Comparison of ENCODE assay signal across 8 cellular contexts in genomic region chr2:9139491-9140443, GRCh38.
A peak's percentile ranks its signal among the peaks of the same experiment; 100 is the strongest.
DNase-seq lines count a peak whose midpoint lies in the region; ATAC-seq and TF ChIP-seq lines count a peak whose summit lies in the region.

No MANE protein-coding gene starts in this region.

- ATAC-seq in heart left ventricle, result peak in 3 of 4 donors; percentile 34 to 54 (median 35)
- no peak for ATAC-seq in GM18907 (IDR thresholded peaks at IDR 0.05; ENCODE audit: unreplicated experiment)

- DNase-seq in 8988T (peak; percentile 65), M059J (ENCODE audit: low read depth) (peak; percentile 44), SK-N-DZ (ENCODE audit: low spot score) (peak; percentile 78), heart left ventricle (peak; percentile 68 to 87 (median 75)), retina (peak; percentile 88)
- peak; percentile 25 for DNase-seq in activated naive CD8-positive, alpha-beta T cell treated with anti-CD3 and anti-CD28 coated beads, Interleukin-2, amount 50 U/mL, for 16 hours (ENCODE audit: low read depth, low spot score)

- no peaks in the 10 kb centered on the region for H3K36me3 ChIP-seq in heart left ventricle

- H3K27ac ChIP-seq in heart left ventricle, result no peak overlapping the region

- peaks cover 0 to 4% (median 0%) of the 10 kb centered on the region in 9 donors for H3K27me3 ChIP-seq in heart left ventricle

- WGBS in heart left ventricle, 4 donors, result 35 to 39% (median 37%) methylated on average over 18 to 19 of the region's 19 CpGs

- TF ChIP-seq CTCF in GM12875 (IDR thresholded peaks at IDR 0.05; ENCODE audit: borderline replicate concordance, insufficient read depth, low read depth, low read length) (peak; percentile 89), heart left ventricle (IDR thresholded peaks at IDR 0.05) (peak; percentile 62 to 84 (median 74))

- no peaks in the 10 kb centered on the region for H3K9me3 ChIP-seq in heart left ventricle

- H3K4me1 ChIP-seq in heart left ventricle, result peaks cover 0 to 16% (median 10%) of the 10 kb centered on the region in 12 donors

- intact Hi-C loops in heart left ventricle (cut with DNase I), result loop anchor here (2.0 to 10.0 kb wide), 13 partner anchors 53 to 333 kb away; partner anchors contain the start of genes ASAP2 (in 3 of the 10), CPSF3 (in 3 of the 10), ITGB1BP1 (in 3 of the 10) and IAH1 (in 1 of the 10)

- H3K4me3 ChIP-seq in GM12875 (ENCODE audit: low read depth, low read length) (no peak overlapping the region), heart left ventricle (no peak overlapping the region)

- TF ChIP-seq POLR2A in heart left ventricle (IDR thresholded peaks at IDR 0.05), result no peak

Comparison
In these comparisons a context has a peak if more than half of its experiments do, and no peak if none do; other contexts are left out.
1. DNase-seq: peak in every context shown above with its lines; median percentile 88 in retina; 78 in SK-N-DZ; 75 in heart left ventricle; 65 in 8988T; 44 in M059J; 25 in activated naive CD8-positive, alpha-beta T cell treated with anti-CD3 and anti-CD28 coated beads, Interleukin-2, amount 50 U/mL, for 16 hours.